8 cellular contexts compared by ENCODE assay signal in genomic region chr15:73991260-73991659, GRCh38. TPM values are rescaled to one million over a fixed set of nuclear protein-coding genes. Genes with fewer than 3 reads are reported as not detected.
DNase-seq lines count a peak whose midpoint lies in the region; ATAC-seq, FAIRE-seq and TF ChIP-seq lines count a peak whose summit lies in the region.

No MANE protein-coding gene starts in this region.

- SMC1A ChIA-PET in GM12878 (lab: Charles Lee; ENCODE audit: uncharacterized antibody, unreplicated experiment), result no interaction called here

- no peaks in the 10 kb centered on the region; a peak in 1 of 4 replicates for H3K36me3 ChIP-seq in GM12878 (ENCODE audit: control insufficient read depth in 2 of 2, insufficient read depth in 2 of 2, low read length in 1 of 2)
- H3K36me3 ChIP-seq in kidney epithelial cell (ENCODE audit: control insufficient read depth, insufficient read depth, low read length), result no peaks in the 10 kb centered on the region
- H3K36me3 ChIP-seq in stomach smooth muscle (ENCODE audit: control insufficient read depth in 2 of 2, insufficient read depth in 2 of 2, low read length in 2 of 2), result peaks cover 6 to 7% of the 10 kb centered on the region in 2 donors

- H3K79me2 ChIP-seq in GM12878 (ENCODE audit: control insufficient read depth, insufficient read depth, low read length), result peaks cover 22% of the 10 kb centered on the region

- H4K20me1 ChIP-seq in GM12878 (ENCODE audit: control insufficient read depth, insufficient read depth), result no peaks in the 10 kb centered on the region

- WGBS in GM12878 (ENCODE audit: insufficient coverage, insufficient replicate concordance, low lambda C conversion rate, missing lambda C conversion rate), result 79% methylated on average over 5 of the region's 5 CpGs

- H3K9me3 ChIP-seq in GM12878 (replicated peaks; ENCODE audit: control insufficient read depth, insufficient read depth, low read length), result no peaks in the 10 kb centered on the region
- H3K9me3 ChIP-seq in stomach smooth muscle (ENCODE audit: control insufficient read depth in 2 of 2, low read length in 2 of 2), result no peaks in the 10 kb centered on the region

- intact Hi-C loops in GM12878 (cut with micrococcal nuclease; ENCODE audit: unreplicated experiment), result no loop called here

- RAD21 ChIA-PET in GM12878 (lab: Charles Lee; ENCODE audit: unreplicated experiment), result no interaction called here

- TF ChIP-seq EP300 in GM12878 (IDR thresholded peaks at IDR 0.05; ENCODE audit: borderline replicate concordance in 1 of 2, control insufficient read depth in 1 of 2, low read depth in 2 of 2, low read length in 2 of 2), result no peak

- H3K9ac ChIP-seq in GM12878 (ENCODE audit: control insufficient read depth, insufficient read depth, low read length) (peak overlapping the region; percentile 75), stomach smooth muscle (ENCODE audit: low read length in 2 of 2) (peak overlapping the region; percentile 87 to 91)

- peak overlapping the region; percentile 89 for H3K4me2 ChIP-seq in GM12878 (ENCODE audit: control insufficient read depth, insufficient read depth)

- TF ChIP-seq POLR2A in GM12878 (IDR thresholded peaks at IDR 0.05; ENCODE audit: low read depth, low read length), result no peak

- no peak for ATAC-seq in GM12878

- POLR2A ChIA-PET in AG04449 (lab: Yijun Ruan, JAX) (no interaction called here), GM12878 (lab: Charles Lee) (no interaction called here)

- H2AFZ ChIP-seq in GM12878 (ENCODE audit: control insufficient read depth, low read depth, low read length), result no peak overlapping the region

- DNase-seq in AG04449 (ENCODE audit: low read depth, low spot score) (no peak), HK-2 (ENCODE audit: unreplicated experiment) (peak; percentile 34), GM12878 (ENCODE audit: low read depth, low spot score) (no peak), kidney epithelial cell (ENCODE audit: low read depth) (no peak), NCI-H1417 treated with DMSO at 0.1 percent for 48 hours (lab: John Stamatoyannopoulos, UW) (no peak), KG1 (lab: John Stamatoyannopoulos, UW) (no peak), GM13976 (ENCODE audit: low spot score) (no peak)

- CTCF ChIA-PET in AG04449 (lab: Yijun Ruan, JAX), result interaction anchor here (0.6 to 11.3 kb wide), 15 partner anchors 9 to 330 kb away, joined by 3 to 126 read pairs (median 7); no protein-coding TSS in a partner anchor
- CTCF ChIA-PET in GM12878 (lab: Yijun Ruan, JAX), result interaction anchor here (0.6 to 1.0 kb wide), 2 partner anchors 26 to 117 kb away, joined by 3 read pairs; no protein-coding TSS in a partner anchor

- TF ChIP-seq CTCF in AG04449 (IDR thresholded peaks at IDR 0.05; ENCODE audit: insufficient read depth, low read length, missing control alignments) (no peak), GM12878 (IDR thresholded peaks at IDR 0.05 in 2 of 3, conservative IDR thresholded peaks at IDR 0.05 in 1 of 3; ENCODE audit: control insufficient read depth in 2 of 3, extremely low read depth in 1 of 3, insufficient read depth in 1 of 3, low read depth in 3 of 3, low read length in 3 of 3) (no peak), kidney epithelial cell (IDR thresholded peaks at IDR 0.05; ENCODE audit: insufficient read depth, low read length, poor library complexity, severe bottlenecking) (no peak), GM13976 (IDR thresholded peaks at IDR 0.05; ENCODE audit: borderline replicate concordance, control extremely low read depth, extremely low read depth, insufficient read depth, missing control alignments) (no peak)

- FAIRE-seq in GM12878 (lab: Jason Lieb, UNC), result no peak

- no peaks in the 10 kb centered on the region for H3K27me3 ChIP-seq in GM12878 (replicated peaks in 1 of 2; ENCODE audit: control insufficient read depth in 2 of 2, insufficient read depth in 2 of 2, low read length in 1 of 2)
- H3K27me3 ChIP-seq in kidney epithelial cell (ENCODE audit: control insufficient read depth, insufficient read depth, low read length), result no peaks in the 10 kb centered on the region
- no peaks in the 10 kb centered on the region for H3K27me3 ChIP-seq in stomach smooth muscle (ENCODE audit: control insufficient read depth in 1 of 2, insufficient read depth in 2 of 2, low read length in 2 of 2)

- TF ChIP-seq RAD21 in GM12878 (IDR thresholded peaks at IDR 0.05; ENCODE audit: insufficient read depth, low read depth, low read length), result no peak

- H3K27ac ChIP-seq in GM12878 (ENCODE audit: control insufficient read depth, insufficient read depth), result peak overlapping the region; percentile 54
- peak overlapping the region; percentile 86 for H3K27ac ChIP-seq in stomach smooth muscle (ENCODE audit: low read length)

- H3K4me1 ChIP-seq in GM12878 (ENCODE audit: control insufficient read depth, insufficient read depth, low read length) (peaks cover 33% of the 10 kb centered on the region), stomach smooth muscle (ENCODE audit: control insufficient read depth, insufficient read depth, low read length) (peaks cover 70% of the 10 kb centered on the region)

- H3K4me3 ChIP-seq in AG04449 (ENCODE audit: low read depth, low read length) (peak overlapping the region; percentile 71), GM12878 (peak overlapping the region; percentile 95), kidney epithelial cell (ENCODE audit: low read depth, low read length) (peak overlapping the region; percentile 74), stomach smooth muscle (ENCODE audit: low read length in 2 of 2) (peak overlapping the region; percentile 80)

- in situ Hi-C loops in GM12878 (cut with MboI), result no loop called here
- in situ Hi-C loops in GM13976 (cut with MboI; ENCODE audit: low sequenced_read_pairs, unreplicated experiment), result no loop called here

- BruUV-seq in GM12878 (replicated peaks; lab: Mats Ljungman, UMichigan), result no TSS peak

TF ChIP-seq in GM12878, 131 proteins besides CTCF, POLR2A, EP300 and RAD21 (continues in another document):
- TF ChIP-seq HDAC6 (IDR thresholded peaks at IDR 0.05; ENCODE audit: unreplicated experiment) (no peak), SUZ12 (IDR thresholded peaks at IDR 0.05; ENCODE audit: unreplicated experiment) (no peak)
- TF ChIP-seq, protein P1, sequence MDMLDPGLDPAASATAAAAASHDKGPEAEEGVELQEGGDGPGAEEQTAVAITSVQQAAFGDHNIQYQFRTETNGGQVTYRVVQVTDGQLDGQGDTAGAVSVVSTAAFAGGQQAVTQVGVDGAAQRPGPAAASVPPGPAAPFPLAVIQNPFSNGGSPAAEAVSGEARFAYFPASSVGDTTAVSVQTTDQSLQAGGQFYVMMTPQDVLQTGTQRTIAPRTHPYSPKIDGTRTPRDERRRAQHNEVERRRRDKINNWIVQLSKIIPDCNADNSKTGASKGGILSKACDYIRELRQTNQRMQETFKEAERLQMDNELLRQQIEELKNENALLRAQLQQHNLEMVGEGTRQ (IDR thresholded peaks at IDR 0.05; ENCODE audit: borderline replicate concordance, low read depth, low read length), result no peak

RNA-seq across cellular contexts. Expression of gene STOML1, which starts 0.8 kb away (rescaled TPM):
- 10.3 and 11.0 TPM in 2 replicates for total RNA-seq in GM12878 (2013; cell fraction: nucleolus; rRNA removed)
- total RNA-seq in GM12878 (2014; rRNA removed), result 12.0 and 12.2 TPM in 2 replicates
- 4.6 TPM in 2 replicates for total RNA-seq in GM12878 (2014; rRNA removed; fragmentation: Illumina TruSeq; extraction: Trizol)
- total RNA-seq in GM12878 (2021), result 12.1 TPM in 2 replicates
- 2.0 TPM for polyA plus RNA-seq in GM12878 (2011; ENCODE audit: low read depth)
- 2.0 and 4.2 TPM in 2 replicates for polyA plus RNA-seq in GM12878 (2011; rRNA removed)
- polyA plus RNA-seq in GM12878 (2011; cell fraction: cytosol; rRNA removed), result 6.4 and 9.0 TPM in 2 replicates
- 9.2 and 11.5 TPM in 2 replicates for polyA plus RNA-seq in GM12878 (2011; cell fraction: nucleus; rRNA removed)
- polyA plus RNA-seq in GM12878 (2012), result 4.7 and 5.3 TPM in 2 replicates
- polyA plus RNA-seq in GM12878 (2014; fragmentation: Illumina TruSeq; extraction: Trizol), result 1.7 and 3.2 TPM in 2 replicates
- under 1 TPM; 0.14 to 0.46 TPM for polyA plus RNA-seq in GM12878 (2014; fragmentation: Nextera tagmentation; extraction: Ambion mirVana)
- polyA plus RNA-seq in GM12878 (2014; rRNA removed), result 12.5 and 13.6 TPM in 2 replicates
- polyA plus RNA-seq in GM12878 (2016; fragmentation: Nextera tagmentation; extraction: Ambion mirVana), result 10 to 100 TPM; 13.2 to 13.6 TPM
- 3.1 and 4.0 TPM in 2 replicates for polyA minus RNA-seq in GM12878 (2011; rRNA and poly(A)+ RNA removed)
- 1.6 and 3.1 TPM in 2 replicates for polyA minus RNA-seq in GM12878 (2011; cell fraction: cytosol; rRNA and poly(A)+ RNA removed)
- 3.3 and 5.1 TPM in 2 replicates for polyA minus RNA-seq in GM12878 (2011; cell fraction: nucleus; rRNA and poly(A)+ RNA removed)
- total RNA-seq in kidney epithelial cell, result 13.6 and 18.3 TPM in 2 replicates

RNA-seq across cellular contexts. Expression of gene PML, which starts 3.3 kb away (rescaled TPM):
- total RNA-seq in GM12878 (2013; cell fraction: nucleolus; rRNA removed), result 88.7 and 88.9 TPM in 2 replicates
- total RNA-seq in GM12878 (2014; rRNA removed) (28.4 and 28.9 TPM in 2 replicates), GM12878 (2014; rRNA removed; fragmentation: Illumina TruSeq; extraction: Trizol) (17.8 and 18.8 TPM in 2 replicates), GM12878 (2021) (91.5 and 95.5 TPM in 2 replicates), kidney epithelial cell (94.1 and 146 TPM in 2 replicates)
- polyA plus RNA-seq in GM12878 (2011; ENCODE audit: low read depth), result 26.0 TPM
- polyA plus RNA-seq in GM12878 (2011; rRNA removed) (7.6 and 13.6 TPM in 2 replicates), GM12878 (2014; fragmentation: Illumina TruSeq; extraction: Trizol) (15.0 and 32.7 TPM in 2 replicates), GM12878 (2014; fragmentation: Nextera tagmentation; extraction: Ambion mirVana) (10 to 100 TPM in 1 of 2 experiments, 1 to 10 TPM in 1; 8.5 to 14.2 TPM), GM12878 (2014; rRNA removed) (34.2 and 45.3 TPM in 2 replicates), GM12878 (2016; fragmentation: Nextera tagmentation; extraction: Ambion mirVana) (10 to 100 TPM; 54.0 to 60.0 TPM)
- 21.8 and 24.5 TPM in 2 replicates for polyA plus RNA-seq in GM12878 (2011; cell fraction: cytosol; rRNA removed)
- 50.9 and 65.9 TPM in 2 replicates for polyA plus RNA-seq in GM12878 (2011; cell fraction: nucleus; rRNA removed)
- polyA plus RNA-seq in GM12878 (2012), result 58.4 and 60.6 TPM in 2 replicates
- polyA minus RNA-seq in GM12878 (2011; rRNA and poly(A)+ RNA removed), result 20.8 and 38.7 TPM in 2 replicates
- polyA minus RNA-seq in GM12878 (2011; cell fraction: cytosol; rRNA and poly(A)+ RNA removed), result 30.0 and 41.2 TPM in 2 replicates
- 18.5 and 37.6 TPM in 2 replicates for polyA minus RNA-seq in GM12878 (2011; cell fraction: nucleus; rRNA and poly(A)+ RNA removed)
